In the genomic region with DNA sequence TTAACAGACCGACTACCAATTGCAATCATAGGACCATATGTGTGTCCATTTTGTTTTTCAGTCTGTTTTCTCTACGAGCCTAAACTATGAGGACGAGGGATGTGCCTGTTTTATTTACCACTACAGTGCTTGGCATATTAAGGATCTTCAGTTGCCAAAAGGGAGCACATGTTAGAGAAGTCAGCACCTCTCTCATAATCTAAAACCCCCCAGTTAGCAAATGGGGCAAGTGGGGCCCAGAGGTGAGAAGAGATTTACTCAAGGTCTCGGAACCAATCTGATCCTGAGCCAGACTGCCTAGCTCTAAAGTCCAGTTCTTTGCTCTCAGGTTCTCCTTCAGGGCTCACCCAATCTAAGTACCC, we compare ENCODE assay signal across 2 cellular contexts.
TF ChIP-seq lines count a peak whose summit lies in the region.

No MANE protein-coding gene starts in this region.

TF ChIP-seq in GM23338, 12 proteins besides CTCF, POLR2A, EP300 and RAD21:
- TF ChIP-seq, protein P1, sequence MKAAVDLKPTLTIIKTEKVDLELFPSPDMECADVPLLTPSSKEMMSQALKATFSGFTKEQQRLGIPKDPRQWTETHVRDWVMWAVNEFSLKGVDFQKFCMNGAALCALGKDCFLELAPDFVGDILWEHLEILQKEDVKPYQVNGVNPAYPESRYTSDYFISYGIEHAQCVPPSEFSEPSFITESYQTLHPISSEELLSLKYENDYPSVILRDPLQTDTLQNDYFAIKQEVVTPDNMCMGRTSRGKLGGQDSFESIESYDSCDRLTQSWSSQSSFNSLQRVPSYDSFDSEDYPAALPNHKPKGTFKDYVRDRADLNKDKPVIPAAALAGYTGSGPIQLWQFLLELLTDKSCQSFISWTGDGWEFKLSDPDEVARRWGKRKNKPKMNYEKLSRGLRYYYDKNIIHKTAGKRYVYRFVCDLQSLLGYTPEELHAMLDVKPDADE (IDR thresholded peaks at IDR 0.05) = no peak
- TF ChIP-seq NANOG (IDR thresholded peaks at IDR 0.05; ENCODE audit: borderline replicate concordance) (no peak), EZH2phosphoT487 (IDR thresholded peaks at IDR 0.05; ENCODE audit: unreplicated experiment) (no peak), CREB1 (CRISPR knock-in tag; IDR thresholded peaks at IDR 0.05; ENCODE audit: low read depth) (no peak), STAT1 (IDR thresholded peaks at IDR 0.05; ENCODE audit: unreplicated experiment) (no peak), EZH2 (IDR thresholded peaks at IDR 0.05; ENCODE audit: low read depth, unreplicated experiment) (no peak), ZNF114 (CRISPR knock-in tag; IDR thresholded peaks at IDR 0.05) (no peak), ZNF331 (CRISPR knock-in tag; IDR thresholded peaks at IDR 0.05; ENCODE audit: low read depth) (no peak)
- TF ChIP-seq, protein P2, sequence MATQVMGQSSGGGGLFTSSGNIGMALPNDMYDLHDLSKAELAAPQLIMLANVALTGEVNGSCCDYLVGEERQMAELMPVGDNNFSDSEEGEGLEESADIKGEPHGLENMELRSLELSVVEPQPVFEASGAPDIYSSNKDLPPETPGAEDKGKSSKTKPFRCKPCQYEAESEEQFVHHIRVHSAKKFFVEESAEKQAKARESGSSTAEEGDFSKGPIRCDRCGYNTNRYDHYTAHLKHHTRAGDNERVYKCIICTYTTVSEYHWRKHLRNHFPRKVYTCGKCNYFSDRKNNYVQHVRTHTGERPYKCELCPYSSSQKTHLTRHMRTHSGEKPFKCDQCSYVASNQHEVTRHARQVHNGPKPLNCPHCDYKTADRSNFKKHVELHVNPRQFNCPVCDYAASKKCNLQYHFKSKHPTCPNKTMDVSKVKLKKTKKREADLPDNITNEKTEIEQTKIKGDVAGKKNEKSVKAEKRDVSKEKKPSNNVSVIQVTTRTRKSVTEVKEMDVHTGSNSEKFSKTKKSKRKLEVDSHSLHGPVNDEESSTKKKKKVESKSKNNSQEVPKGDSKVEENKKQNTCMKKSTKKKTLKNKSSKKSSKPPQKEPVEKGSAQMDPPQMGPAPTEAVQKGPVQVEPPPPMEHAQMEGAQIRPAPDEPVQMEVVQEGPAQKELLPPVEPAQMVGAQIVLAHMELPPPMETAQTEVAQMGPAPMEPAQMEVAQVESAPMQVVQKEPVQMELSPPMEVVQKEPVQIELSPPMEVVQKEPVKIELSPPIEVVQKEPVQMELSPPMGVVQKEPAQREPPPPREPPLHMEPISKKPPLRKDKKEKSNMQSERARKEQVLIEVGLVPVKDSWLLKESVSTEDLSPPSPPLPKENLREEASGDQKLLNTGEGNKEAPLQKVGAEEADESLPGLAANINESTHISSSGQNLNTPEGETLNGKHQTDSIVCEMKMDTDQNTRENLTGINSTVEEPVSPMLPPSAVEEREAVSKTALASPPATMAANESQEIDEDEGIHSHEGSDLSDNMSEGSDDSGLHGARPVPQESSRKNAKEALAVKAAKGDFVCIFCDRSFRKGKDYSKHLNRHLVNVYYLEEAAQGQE (IDR thresholded peaks at IDR 0.05; ENCODE audit: unreplicated experiment) = no peak

TF ChIP-seq in K562, 482 proteins besides CTCF, POLR2A, EP300 and RAD21:
- no peak for TF ChIP-seq ESRRB (CRISPR knock-in tag; IDR thresholded peaks at IDR 0.05; ENCODE audit: borderline replicate concordance)
- TF ChIP-seq, protein P3, sequence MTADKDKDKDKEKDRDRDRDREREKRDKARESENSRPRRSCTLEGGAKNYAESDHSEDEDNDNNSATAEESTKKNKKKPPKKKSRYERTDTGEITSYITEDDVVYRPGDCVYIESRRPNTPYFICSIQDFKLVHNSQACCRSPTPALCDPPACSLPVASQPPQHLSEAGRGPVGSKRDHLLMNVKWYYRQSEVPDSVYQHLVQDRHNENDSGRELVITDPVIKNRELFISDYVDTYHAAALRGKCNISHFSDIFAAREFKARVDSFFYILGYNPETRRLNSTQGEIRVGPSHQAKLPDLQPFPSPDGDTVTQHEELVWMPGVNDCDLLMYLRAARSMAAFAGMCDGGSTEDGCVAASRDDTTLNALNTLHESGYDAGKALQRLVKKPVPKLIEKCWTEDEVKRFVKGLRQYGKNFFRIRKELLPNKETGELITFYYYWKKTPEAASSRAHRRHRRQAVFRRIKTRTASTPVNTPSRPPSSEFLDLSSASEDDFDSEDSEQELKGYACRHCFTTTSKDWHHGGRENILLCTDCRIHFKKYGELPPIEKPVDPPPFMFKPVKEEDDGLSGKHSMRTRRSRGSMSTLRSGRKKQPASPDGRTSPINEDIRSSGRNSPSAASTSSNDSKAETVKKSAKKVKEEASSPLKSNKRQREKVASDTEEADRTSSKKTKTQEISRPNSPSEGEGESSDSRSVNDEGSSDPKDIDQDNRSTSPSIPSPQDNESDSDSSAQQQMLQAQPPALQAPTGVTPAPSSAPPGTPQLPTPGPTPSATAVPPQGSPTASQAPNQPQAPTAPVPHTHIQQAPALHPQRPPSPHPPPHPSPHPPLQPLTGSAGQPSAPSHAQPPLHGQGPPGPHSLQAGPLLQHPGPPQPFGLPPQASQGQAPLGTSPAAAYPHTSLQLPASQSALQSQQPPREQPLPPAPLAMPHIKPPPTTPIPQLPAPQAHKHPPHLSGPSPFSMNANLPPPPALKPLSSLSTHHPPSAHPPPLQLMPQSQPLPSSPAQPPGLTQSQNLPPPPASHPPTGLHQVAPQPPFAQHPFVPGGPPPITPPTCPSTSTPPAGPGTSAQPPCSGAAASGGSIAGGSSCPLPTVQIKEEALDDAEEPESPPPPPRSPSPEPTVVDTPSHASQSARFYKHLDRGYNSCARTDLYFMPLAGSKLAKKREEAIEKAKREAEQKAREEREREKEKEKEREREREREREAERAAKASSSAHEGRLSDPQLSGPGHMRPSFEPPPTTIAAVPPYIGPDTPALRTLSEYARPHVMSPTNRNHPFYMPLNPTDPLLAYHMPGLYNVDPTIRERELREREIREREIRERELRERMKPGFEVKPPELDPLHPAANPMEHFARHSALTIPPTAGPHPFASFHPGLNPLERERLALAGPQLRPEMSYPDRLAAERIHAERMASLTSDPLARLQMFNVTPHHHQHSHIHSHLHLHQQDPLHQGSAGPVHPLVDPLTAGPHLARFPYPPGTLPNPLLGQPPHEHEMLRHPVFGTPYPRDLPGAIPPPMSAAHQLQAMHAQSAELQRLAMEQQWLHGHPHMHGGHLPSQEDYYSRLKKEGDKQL (CRISPR knock-in tag; IDR thresholded peaks at IDR 0.05; ENCODE audit: borderline replicate concordance) = no peak
- TF ChIP-seq, protein P4, sequence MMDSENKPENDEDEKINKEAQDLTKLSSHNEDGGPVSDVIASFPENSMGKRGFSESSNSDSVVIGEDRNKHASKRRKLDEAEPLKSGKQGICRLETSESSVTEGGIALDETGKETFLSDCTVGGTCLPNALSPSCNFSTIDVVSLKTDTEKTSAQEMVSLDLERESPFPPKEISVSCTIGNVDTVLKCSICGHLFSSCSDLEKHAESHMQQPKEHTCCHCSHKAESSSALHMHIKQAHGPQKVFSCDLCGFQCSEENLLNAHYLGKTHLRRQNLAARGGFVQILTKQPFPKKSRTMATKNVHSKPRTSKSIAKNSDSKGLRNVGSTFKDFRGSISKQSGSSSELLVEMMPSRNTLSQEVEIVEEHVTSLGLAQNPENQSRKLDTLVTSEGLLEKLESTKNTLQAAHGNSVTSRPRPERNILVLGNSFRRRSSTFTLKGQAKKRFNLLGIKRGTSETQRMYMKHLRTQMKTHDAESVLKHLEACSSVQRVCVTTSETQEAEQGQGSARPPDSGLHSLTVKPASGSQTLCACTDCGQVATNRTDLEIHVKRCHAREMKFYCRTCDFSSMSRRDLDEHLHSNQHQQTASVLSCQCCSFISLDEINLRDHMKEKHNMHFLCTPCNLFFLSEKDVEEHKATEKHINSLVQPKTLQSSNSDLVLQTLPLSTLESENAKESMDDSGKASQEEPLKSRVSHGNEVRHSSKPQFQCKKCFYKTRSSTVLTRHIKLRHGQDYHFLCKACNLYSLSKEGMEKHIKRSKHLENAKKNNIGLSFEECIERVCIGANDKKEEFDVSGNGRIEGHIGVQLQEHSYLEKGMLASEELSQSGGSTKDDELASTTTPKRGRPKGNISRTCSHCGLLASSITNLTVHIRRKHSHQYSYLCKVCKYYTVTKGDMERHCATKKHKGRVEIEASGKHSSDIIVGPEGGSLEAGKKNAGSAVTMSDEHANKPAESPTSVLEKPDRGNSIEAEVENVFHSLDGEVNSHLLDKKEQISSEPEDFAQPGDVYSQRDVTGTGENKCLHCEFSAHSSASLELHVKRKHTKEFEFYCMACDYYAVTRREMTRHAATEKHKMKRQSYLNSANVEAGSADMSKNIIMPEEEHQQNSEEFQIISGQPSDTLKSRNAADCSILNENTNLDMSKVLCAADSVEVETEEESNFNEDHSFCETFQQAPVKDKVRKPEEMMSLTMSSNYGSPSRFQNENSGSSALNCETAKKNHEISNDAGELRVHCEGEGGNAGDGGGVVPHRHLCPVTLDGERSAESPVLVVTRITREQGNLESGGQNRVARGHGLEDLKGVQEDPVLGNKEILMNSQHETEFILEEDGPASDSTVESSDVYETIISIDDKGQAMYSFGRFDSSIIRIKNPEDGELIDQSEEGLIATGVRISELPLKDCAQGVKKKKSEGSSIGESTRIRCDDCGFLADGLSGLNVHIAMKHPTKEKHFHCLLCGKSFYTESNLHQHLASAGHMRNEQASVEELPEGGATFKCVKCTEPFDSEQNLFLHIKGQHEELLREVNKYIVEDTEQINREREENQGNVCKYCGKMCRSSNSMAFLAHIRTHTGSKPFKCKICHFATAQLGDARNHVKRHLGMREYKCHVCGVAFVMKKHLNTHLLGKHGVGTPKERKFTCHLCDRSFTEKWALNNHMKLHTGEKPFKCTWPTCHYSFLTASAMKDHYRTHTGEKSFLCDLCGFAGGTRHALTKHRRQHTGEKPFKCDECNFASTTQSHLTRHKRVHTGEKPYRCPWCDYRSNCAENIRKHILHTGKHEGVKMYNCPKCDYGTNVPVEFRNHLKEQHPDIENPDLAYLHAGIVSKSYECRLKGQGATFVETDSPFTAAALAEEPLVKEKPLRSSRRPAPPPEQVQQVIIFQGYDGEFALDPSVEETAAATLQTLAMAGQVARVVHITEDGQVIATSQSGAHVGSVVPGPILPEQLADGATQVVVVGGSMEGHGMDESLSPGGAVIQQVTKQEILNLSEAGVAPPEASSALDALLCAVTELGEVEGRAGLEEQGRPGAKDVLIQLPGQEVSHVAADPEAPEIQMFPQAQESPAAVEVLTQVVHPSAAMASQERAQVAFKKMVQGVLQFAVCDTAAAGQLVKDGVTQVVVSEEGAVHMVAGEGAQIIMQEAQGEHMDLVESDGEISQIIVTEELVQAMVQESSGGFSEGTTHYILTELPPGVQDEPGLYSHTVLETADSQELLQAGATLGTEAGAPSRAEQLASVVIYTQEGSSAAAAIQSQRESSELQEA (IDR thresholded peaks at IDR 0.05; ENCODE audit: low read depth) = no peak
- TF ChIP-seq RBM39 (optimal IDR thresholded peaks at IDR 0.05; ENCODE audit: low read depth, low read length) = no peak
- no peak for TF ChIP-seq ZNF77 (CRISPR knock-in tag; IDR thresholded peaks at IDR 0.05)
- TF ChIP-seq, protein P5, sequence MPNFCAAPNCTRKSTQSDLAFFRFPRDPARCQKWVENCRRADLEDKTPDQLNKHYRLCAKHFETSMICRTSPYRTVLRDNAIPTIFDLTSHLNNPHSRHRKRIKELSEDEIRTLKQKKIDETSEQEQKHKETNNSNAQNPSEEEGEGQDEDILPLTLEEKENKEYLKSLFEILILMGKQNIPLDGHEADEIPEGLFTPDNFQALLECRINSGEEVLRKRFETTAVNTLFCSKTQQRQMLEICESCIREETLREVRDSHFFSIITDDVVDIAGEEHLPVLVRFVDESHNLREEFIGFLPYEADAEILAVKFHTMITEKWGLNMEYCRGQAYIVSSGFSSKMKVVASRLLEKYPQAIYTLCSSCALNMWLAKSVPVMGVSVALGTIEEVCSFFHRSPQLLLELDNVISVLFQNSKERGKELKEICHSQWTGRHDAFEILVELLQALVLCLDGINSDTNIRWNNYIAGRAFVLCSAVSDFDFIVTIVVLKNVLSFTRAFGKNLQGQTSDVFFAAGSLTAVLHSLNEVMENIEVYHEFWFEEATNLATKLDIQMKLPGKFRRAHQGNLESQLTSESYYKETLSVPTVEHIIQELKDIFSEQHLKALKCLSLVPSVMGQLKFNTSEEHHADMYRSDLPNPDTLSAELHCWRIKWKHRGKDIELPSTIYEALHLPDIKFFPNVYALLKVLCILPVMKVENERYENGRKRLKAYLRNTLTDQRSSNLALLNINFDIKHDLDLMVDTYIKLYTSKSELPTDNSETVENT (CRISPR knock-in tag; IDR thresholded peaks at IDR 0.05) = no peak
- TF ChIP-seq GATAD2B (IDR thresholded peaks at IDR 0.05; ENCODE audit: borderline replicate concordance) = no peak
- no peak for TF ChIP-seq BCL6 (CRISPR knock-in tag; IDR thresholded peaks at IDR 0.05)
- TF ChIP-seq ERF (CRISPR knock-in tag; IDR thresholded peaks at IDR 0.05) = no peak
- TF ChIP-seq ZNF232 (CRISPR knock-in tag; IDR thresholded peaks at IDR 0.05) = no peak
- TF ChIP-seq HMGN3 (IDR thresholded peaks at IDR 0.05; ENCODE audit: borderline replicate concordance, extremely low read depth, insufficient read length, low read depth, low read length) = no peak
- no peak for TF ChIP-seq SMAD1 (IDR thresholded peaks at IDR 0.05; ENCODE audit: low read depth, low read length, partially characterized antibody)
- TF ChIP-seq ZBTB1 (CRISPR knock-in tag; IDR thresholded peaks at IDR 0.05; ENCODE audit: borderline replicate concordance, low read depth) = no peak
- TF ChIP-seq PTTG1 (tag; IDR thresholded peaks at IDR 0.05; ENCODE audit: low read depth) = no peak
- no peak for TF ChIP-seq FUS (optimal IDR thresholded peaks at IDR 0.05; ENCODE audit: low read depth, low read length)
- no peak for TF ChIP-seq FOXK1 (CRISPR knock-in tag; IDR thresholded peaks at IDR 0.05; ENCODE audit: borderline replicate concordance)
- no peak for TF ChIP-seq NBN (IDR thresholded peaks at IDR 0.05; ENCODE audit: low read depth)
- TF ChIP-seq SMAD3 (CRISPR knock-in tag; conservative IDR thresholded peaks at IDR 0.05) = no peak
- no peak for TF ChIP-seq MAFG (tag; conservative IDR thresholded peaks at IDR 0.05)
- TF ChIP-seq ZNF121 (CRISPR knock-in tag; conservative IDR thresholded peaks at IDR 0.05) = no peak
